Comparison of ENCODE assay signal across 18 cellular contexts in genomic region chr10:98076086-98076485, GRCh38. TPM values are rescaled to one million over a fixed set of nuclear protein-coding genes. Genes with fewer than 3 reads are reported as not detected.
"Had no signal": no experiment of that assay in that cellular context is flagged by ENCODE, and none has a peak within 500 bp of the region (broad histone marks: within the 10 kb centered on the region; RNA-seq: fewer than 3 reads in every experiment).

No MANE protein-coding gene starts in this region.

- H3K4me1 ChIP-seq: prostate gland, right atrium auricular region, thyroid gland, upper lobe of right lung had no signal

- H3K4me3 ChIP-seq: prostate gland, right atrium auricular region, thyroid gland, upper lobe of right lung had no signal

- H3K36me3 ChIP-seq: prostate gland, right atrium auricular region, thyroid gland, upper lobe of right lung had no signal

- ATAC-seq: activated naive CD4-positive, alpha-beta T cell treated with anti-CD3 and anti-CD28 coated beads, Interleukin-2, amount 50 U/mL, for 72 hours; activated T-helper 17 cell treated with anti-CD3 and anti-CD28 coated beads, Interleukin-2, amount 50 U/mL, for 72 hours; esophagus mucosa; left ventricle myocardium superior; natural killer cell; upper lobe of right lung; WTC11 had no signal

- H3K9me3 ChIP-seq: prostate gland, right atrium auricular region, thyroid gland, upper lobe of right lung had no signal

- DNase-seq: activated CD8-positive, alpha-beta memory T cell treated with anti-CD3 and anti-CD28 coated beads, Interleukin-2, amount 50 U/mL, for 4 hours; activated T-cell treated with anti-CD3 and anti-CD28 coated beads, Interleukin-2, amount 50 U/mL, for 24 hours; central memory CD4-positive, alpha-beta T cell; effector memory CD4-positive, alpha-beta T cell; left ventricle myocardium superior; mammary epithelial cell; natural killer cell; stimulated activated CD4-positive, alpha-beta T cell treated with anti-CD3 and anti-CD28 coated beads, Interleukin-12 subunit alpha, Interleukin-12 subunit beta, amount 100 ng/mL, for 4 hours; substantia nigra; T-helper 9 cell; thyroid gland; upper lobe of right lung had no signal

RNA-seq across cellular contexts. Expression of gene CRTAC1, which starts 45.7 kb away (rescaled TPM):
- total RNA-seq: activated naive CD4-positive, alpha-beta T cell treated with anti-CD3 and anti-CD28 coated beads, Interleukin-2, amount 50 U/mL, for 72 hours; activated T-helper 17 cell treated with anti-CD3 and anti-CD28 coated beads, Interleukin-2, amount 50 U/mL, for 72 hours; mammary epithelial cell; natural killer cell had no signal
